Comparison of ENCODE assay signal across 8 cellular contexts in genomic region chr3:48504051-48504946, GRCh38. TPM values are rescaled to one million over a fixed set of nuclear protein-coding genes. Genes with fewer than 3 reads are reported as not detected.
DNase-seq lines count a peak whose midpoint lies in the region; ATAC-seq lines count a peak whose summit lies in the region.

A gene with protein sequence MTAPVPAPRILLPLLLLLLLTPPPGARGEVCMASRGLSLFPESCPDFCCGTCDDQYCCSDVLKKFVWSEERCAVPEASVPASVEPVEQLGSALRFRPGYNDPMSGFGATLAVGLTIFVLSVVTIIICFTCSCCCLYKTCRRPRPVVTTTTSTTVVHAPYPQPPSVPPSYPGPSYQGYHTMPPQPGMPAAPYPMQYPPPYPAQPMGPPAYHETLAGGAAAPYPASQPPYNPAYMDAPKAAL (minus strand): TSS chr3:48504174. CDS start chr3:48504094, 80 bp downstream.

- in situ Hi-C loops in KBM-7 (cut with MboI; ENCODE audit: low pct_unique_long_range_greater_than_20kb, low sequenced_read_pairs): no loop called here

- ATAC-seq in left colon (peak; percentile 84), HG03469 (IDR thresholded peaks at IDR 0.05; ENCODE audit: unreplicated experiment) (no peak), GM19467 (IDR thresholded peaks at IDR 0.05; ENCODE audit: unreplicated experiment) (no peak)

- DNase-seq in GM04504 (ENCODE audit: low read depth): peak; percentile 38
- DNase-seq in KBM-7: peak; percentile 41
- peak; percentile 33 to 50 for DNase-seq in activated CD4-positive, alpha-beta T cell treated with anti-CD3 and anti-CD28 coated beads for 4 hours
- peak; percentile 36 for DNase-seq in dedifferentiated amniotic fluid mesenchymal stem cell (ENCODE audit: extremely low spot score)
- DNase-seq in left colon: peak; percentile 77 to 84
- peak; percentile 27 to 60 for DNase-seq in stimulated activated CD4-positive, alpha-beta T cell treated with anti-CD3 and anti-CD28 coated beads, Interleukin-1b, Interleukin-23, amount 100 ng/mL, for 4 hours (ENCODE audit: low read depth in 2 of 2)

- intact Hi-C loops in left colon (cut with DNase I, micrococcal nuclease): no loop called here

RNA-seq across cellular contexts. Expression of the gene that starts here (rescaled TPM):
- total RNA-seq in left colon: 100 to 1,000 TPM; 103 to 116 TPM
